Comparison of ENCODE assay signal across 23 cellular contexts in genomic region chr18:73690222-73690621, GRCh38.
A peak's percentile ranks its signal among the peaks of the same experiment; 100 is the strongest.
DNase-seq lines count a peak whose midpoint lies in the region; ATAC-seq, FAIRE-seq and TF ChIP-seq lines count a peak whose summit lies in the region.
"Had no signal": no experiment of that assay in that cellular context is flagged by ENCODE, and none has a peak within 500 bp of the region (broad histone marks: within the 10 kb centered on the region; RNA-seq: fewer than 3 reads in every experiment).

No MANE protein-coding gene starts in this region.

- in situ Hi-C loops in brain microvascular endothelial cell (cut with HindIII; ENCODE audit: low pct_ligation_motif_present, low sequenced_read_pairs) = no loop called here

- no peaks in the 10 kb centered on the region for H3K79me2 ChIP-seq in GM23338 (replicated peaks; ENCODE audit: insufficient read depth)
- no peaks in the 10 kb centered on the region for H3K79me2 ChIP-seq in neural progenitor cell (ENCODE audit: low read depth)

- peak; percentile 72 for ATAC-seq in GM23338
- ATAC-seq in GM18505 (IDR thresholded peaks at IDR 0.05; ENCODE audit: unreplicated experiment) = no peak
- ATAC-seq in upper lobe of left lung (ENCODE audit: low FRiP score in 2 of 2) = no peak
- ATAC-seq: stimulated activated effector memory CD8-positive, alpha-beta T cell treated with anti-CD3 and anti-CD28 coated beads, Interleukin-12 subunit alpha, Interleukin-12 subunit beta, amount 100 ng/mL, for 72 hours; T-helper 17 cell had no signal

- no peak for FAIRE-seq in GM12891 (lab: Jason Lieb, UNC)
- FAIRE-seq: frontal cortex, H1 had no signal

- H3F3A ChIP-seq in GM23338 (replicated peaks; ENCODE audit: low read depth) (no peaks in the 10 kb centered on the region), neural progenitor cell (ENCODE audit: low read depth) (peaks cover 7% of the 10 kb centered on the region)

- H3K4me1 Mint-ChIP-seq in GM23338 (peaks cover 16% of the 10 kb centered on the region), neural progenitor cell (peaks cover 40% of the 10 kb centered on the region)
- H3K4me1 Mint-ChIP-seq: CD4-positive, CD25-positive, alpha-beta regulatory T cell; stimulated activated effector memory CD8-positive, alpha-beta T cell treated with anti-CD3 and anti-CD28 coated beads, Interleukin-12 subunit alpha, Interleukin-12 subunit beta, amount 100 ng/mL, for 72 hours; T-helper 17 cell had no signal

- no peak overlapping the region for H3K4me3 Mint-ChIP-seq in GM23338
- no peak overlapping the region for H3K4me3 Mint-ChIP-seq in neural progenitor cell
- H3K4me3 Mint-ChIP-seq: CD4-positive, CD25-positive, alpha-beta regulatory T cell; stimulated activated effector memory CD8-positive, alpha-beta T cell treated with anti-CD3 and anti-CD28 coated beads, Interleukin-12 subunit alpha, Interleukin-12 subunit beta, amount 100 ng/mL, for 72 hours; T-helper 17 cell had no signal

- no peak overlapping the region for H3K9ac ChIP-seq in neural progenitor cell

- H3K9me3 Mint-ChIP-seq in GM23338 (no peaks in the 10 kb centered on the region; the same call in 1 of the 3 replicates), neural progenitor cell (peaks cover 14% of the 10 kb centered on the region)
- H3K9me3 Mint-ChIP-seq: naive B cell had no signal

- H3K4me2 ChIP-seq in GM23338 (peak overlapping the region; percentile 33; the same call in 1 of the 2 replicates), neural progenitor cell (peak overlapping the region; percentile 57)

- no peak for TF ChIP-seq EP300 in upper lobe of left lung (IDR thresholded peaks at IDR 0.05)

- TF ChIP-seq CTCF in GM23338 (conservative IDR thresholded peaks at IDR 0.05; ENCODE audit: low read depth in 2 of 2) = no peak
- no peak for TF ChIP-seq CTCF in brain microvascular endothelial cell (IDR thresholded peaks at IDR 0.05; ENCODE audit: low read depth, low read length, missing control alignments)
- TF ChIP-seq CTCF in neural progenitor cell (IDR thresholded peaks at IDR 0.05) = no peak
- no peak for TF ChIP-seq CTCF in upper lobe of left lung (IDR thresholded peaks at IDR 0.05)

- H2AFZ ChIP-seq in GM23338 (0 out of 2 replicates have a peak overlapping the region, but pooled peaks have one; percentile 14), neural progenitor cell (replicated peaks) (no peak overlapping the region)

- H3K27me3 Mint-ChIP-seq in GM23338 (ENCODE audit: insufficient read depth, low read depth, poor library complexity) = no peaks in the 10 kb centered on the region
- H3K27me3 Mint-ChIP-seq in neural progenitor cell (ENCODE audit: insufficient read depth, low read depth) = peaks cover 9% of the 10 kb centered on the region
- H3K27me3 Mint-ChIP-seq: naive B cell, T-helper 17 cell had no signal

- H3K4me1 ChIP-seq in GM23338 (ENCODE audit: insufficient read depth) (peaks cover 13% of the 10 kb centered on the region; the same call in 1 of the 2 replicates), neural progenitor cell (peaks cover 25% of the 10 kb centered on the region), upper lobe of left lung (peaks cover 0 to 8% (median 0%) of the 10 kb centered on the region in 4 donors)
- H3K4me1 ChIP-seq: adrenal gland, tibial artery had no signal

- H3K36me3 Mint-ChIP-seq in GM23338 (ENCODE audit: low read depth) = peaks cover 5% of the 10 kb centered on the region; the same call in 1 of the 3 replicates
- H3K36me3 Mint-ChIP-seq in neural progenitor cell = peaks cover 2% of the 10 kb centered on the region
- H3K36me3 Mint-ChIP-seq: CD4-positive, CD25-positive, alpha-beta regulatory T cell; naive B cell; stimulated activated effector memory CD8-positive, alpha-beta T cell treated with anti-CD3 and anti-CD28 coated beads, Interleukin-12 subunit alpha, Interleukin-12 subunit beta, amount 100 ng/mL, for 72 hours had no signal

- H3K27me3 ChIP-seq in GM23338 (ENCODE audit: insufficient read depth) (no peaks in the 10 kb centered on the region), brain microvascular endothelial cell (replicated peaks) (no peaks in the 10 kb centered on the region), neural progenitor cell (no peaks in the 10 kb centered on the region), upper lobe of left lung (no peaks in the 10 kb centered on the region)
- H3K27me3 ChIP-seq: adrenal gland, tibial artery had no signal

- no peaks in the 10 kb centered on the region for H4K20me1 ChIP-seq in GM23338 (replicated peaks; ENCODE audit: insufficient read depth)
- H4K20me1 ChIP-seq in neural progenitor cell (ENCODE audit: low read depth) = no peaks in the 10 kb centered on the region

- 0 out of 2 replicates have a peak overlapping the region, but pooled peaks have one; percentile 11 for H3K27ac Mint-ChIP-seq in GM23338
- no peak overlapping the region for H3K27ac Mint-ChIP-seq in neural progenitor cell
- H3K27ac Mint-ChIP-seq: CD4-positive, CD25-positive, alpha-beta regulatory T cell; stimulated activated effector memory CD8-positive, alpha-beta T cell treated with anti-CD3 and anti-CD28 coated beads, Interleukin-12 subunit alpha, Interleukin-12 subunit beta, amount 100 ng/mL, for 72 hours; T-helper 17 cell had no signal

- H3K9me2 ChIP-seq in GM23338 (ENCODE audit: insufficient read depth) = no peaks in the 10 kb centered on the region

- H3K9me3 ChIP-seq in neural progenitor cell (ENCODE audit: low read depth) (no peaks in the 10 kb centered on the region), upper lobe of left lung (no peaks in the 10 kb centered on the region)
- H3K9me3 ChIP-seq: adrenal gland, tibial artery had no signal

- no peak for TF ChIP-seq POLR2A in GM18505 (IDR thresholded peaks at IDR 0.05; ENCODE audit: borderline replicate concordance, extremely low read depth, insufficient read depth, insufficient read length)
- TF ChIP-seq POLR2A in GM12891 (IDR thresholded peaks at IDR 0.05; ENCODE audit: low read depth, low read length) = no peak
- TF ChIP-seq POLR2A in upper lobe of left lung (IDR thresholded peaks at IDR 0.05) = no peak

- H3K4me3 ChIP-seq in GM23338 (no peak overlapping the region), brain microvascular endothelial cell (ENCODE audit: low read depth, low read length) (peak overlapping the region; percentile 9), neural progenitor cell (no peak overlapping the region), upper lobe of left lung (no peak overlapping the region)
- H3K4me3 ChIP-seq: adrenal gland, tibial artery had no signal

- DNase-seq in GM23338 (ENCODE audit: low spot score) = peak; percentile 21
- peak; percentile 43 for DNase-seq in NCI-H69 (lab: John Stamatoyannopoulos, UW)
- DNase-seq in brain microvascular endothelial cell = no peak
- DNase-seq in neural progenitor cell (ENCODE audit: low spot score) = peak; percentile 69
- DNase-seq in GM12891 (ENCODE audit: insufficient read length, low spot score) = no peak
- no peak for DNase-seq in amniotic stem cell (lab: John Stamatoyannopoulos, UW)
- DNase-seq in upper lobe of left lung = no peak
- DNase-seq: activated CD4-positive, alpha-beta T cell treated with anti-CD3 and anti-CD28 coated beads, Interleukin-2, amount 50 U/mL, for 4 hours; activated gamma-delta T cell; adrenal gland; CD4-positive, CD25-positive, alpha-beta regulatory T cell; DMS53; naive B cell; NCI-H1105; NCI-H524; posterior cingulate gyrus; SIG-M5; T-helper 17 cell; tibial artery had no signal

- no peak overlapping the region for H3K27ac ChIP-seq in GM23338 (ENCODE audit: low read depth)
- no peak overlapping the region for H3K27ac ChIP-seq in brain microvascular endothelial cell
- H3K27ac ChIP-seq in neural progenitor cell = no peak overlapping the region
- no peak overlapping the region for H3K27ac ChIP-seq in upper lobe of left lung
- H3K27ac ChIP-seq: adrenal gland, tibial artery had no signal

- WGBS in upper lobe of left lung, 2 donors = 50 to 54% methylated on average over 3 of the region's 3 CpGs

- H3K36me3 ChIP-seq in GM23338 (ENCODE audit: insufficient read depth) (no peaks in the 10 kb centered on the region), brain microvascular endothelial cell (replicated peaks) (no peaks in the 10 kb centered on the region), neural progenitor cell (no peaks in the 10 kb centered on the region), upper lobe of left lung (no peaks in the 10 kb centered on the region)
- H3K36me3 ChIP-seq: adrenal gland, tibial artery had no signal

TF ChIP-seq in GM23338, 12 proteins besides CTCF, POLR2A, EP300 and RAD21:
- TF ChIP-seq ZNF331 (CRISPR knock-in tag; IDR thresholded peaks at IDR 0.05; ENCODE audit: low read depth) = no peak
- TF ChIP-seq JUNB (IDR thresholded peaks at IDR 0.05; ENCODE audit: unreplicated experiment) = no peak

TF ChIP-seq in GM12891, 5 proteins besides CTCF, POLR2A, EP300 and RAD21:
- TF ChIP-seq POLR2AphosphoS5 (IDR thresholded peaks at IDR 0.05; ENCODE audit: low read depth, low read length) = no peak
- no peak for TF ChIP-seq POU2F2 (IDR thresholded peaks at IDR 0.05; ENCODE audit: low read depth, low read length)
- TF ChIP-seq SPI1 (IDR thresholded peaks at IDR 0.05; ENCODE audit: low read depth, low read length) = no peak
- no peak for TF ChIP-seq TAF1 (IDR thresholded peaks at IDR 0.05; ENCODE audit: low read depth, low read length)
- TF ChIP-seq PAX5 (IDR thresholded peaks at IDR 0.05; ENCODE audit: insufficient read depth, low read length, severe bottlenecking) = no peak

Comparison
In these comparisons a context has a peak if more than half of its experiments do, and no peak if none do; other contexts are left out.
1. DNase-seq: peak in GM23338 (single experiment), NCI-H69 (single experiment) and neural progenitor cell (single experiment); none in brain microvascular endothelial cell (single experiment), GM12891 (single experiment), amniotic stem cell (single experiment) and upper lobe of left lung (0 of 2).